In the genomic region with DNA sequence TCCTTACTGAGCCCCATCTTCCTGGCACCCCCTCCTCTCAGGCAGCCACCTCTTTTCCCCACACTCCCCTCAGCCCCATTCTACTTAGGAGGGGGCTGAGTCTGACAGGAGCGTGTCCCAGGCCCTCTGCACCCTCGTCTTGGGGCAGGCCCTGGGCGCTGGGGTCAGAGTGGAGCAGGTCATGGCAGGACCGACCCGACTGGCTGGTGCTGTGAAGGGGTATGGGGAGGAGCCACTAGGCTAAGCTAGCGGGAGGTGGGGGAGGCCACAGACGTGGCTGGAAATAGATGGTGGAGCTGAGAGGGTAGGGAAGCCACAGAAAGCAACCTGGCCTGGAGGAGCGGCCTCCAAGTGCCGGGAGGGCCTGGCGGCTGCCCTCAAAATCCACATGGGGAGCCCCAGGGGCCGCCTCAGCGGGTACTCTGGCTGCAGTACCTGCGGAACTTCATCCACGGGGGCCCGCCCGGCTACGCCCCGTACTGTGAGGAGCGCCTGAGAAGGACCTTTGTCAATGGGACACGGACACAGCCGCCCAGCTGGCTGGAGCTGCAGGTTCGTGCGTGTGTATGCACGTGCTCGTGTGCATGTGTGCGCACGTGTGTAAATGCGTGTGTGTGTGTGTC, we compare ENCODE assay signal across 29 cellular contexts.
"Had no signal": no experiment of that assay in that cellular context is flagged by ENCODE, and none has a peak within 500 bp of the region (broad histone marks: within the 10 kb centered on the region; RNA-seq: fewer than 3 reads in every experiment).

No MANE protein-coding gene starts in this region.

- H3K27me3 Mint-ChIP-seq: memory B cell; stimulated activated memory B cell treated with anti-CD40 and anti-IgM and Interleukin-4, amounts not matched to agents 10 μg/mL and 1 μg/mL and 100 μg/mL, for 72 hours; stimulated activated naive CD8-positive, alpha-beta T cell treated with anti-CD3 and anti-CD28 coated beads, Interleukin-15, Interleukin-2, amounts not matched to agents 100 ng/mL and 50 ng/mL, for 24 hours had no signal

- H2AFZ ChIP-seq: hepatocyte, neural progenitor cell had no signal

- H3K9ac ChIP-seq: neural progenitor cell had no signal

- H3K4me3 ChIP-seq: coronary artery, esophagus muscularis mucosa, gastroesophageal sphincter, heart left ventricle, hepatocyte, left lung, lung, neural progenitor cell, prostate gland, skin epidermis, spleen, suprapubic skin, transverse colon, upper lobe of right lung, vagina had no signal

- H3K4me1 ChIP-seq: esophagus muscularis mucosa, foreskin keratinocyte, gastroesophageal sphincter, heart left ventricle, left lung, neural progenitor cell, prostate gland, spleen, suprapubic skin had no signal

- H3K9me3 Mint-ChIP-seq: memory B cell; mesothelial cell of epicardium; nephron; neural progenitor cell; stimulated activated memory B cell treated with anti-CD40 and anti-IgM and Interleukin-4, amounts not matched to agents 10 μg/mL and 1 μg/mL and 100 μg/mL, for 72 hours; stimulated activated naive CD8-positive, alpha-beta T cell treated with anti-CD3 and anti-CD28 coated beads, Interleukin-15, Interleukin-2, amounts not matched to agents 100 ng/mL and 50 ng/mL, for 24 hours had no signal

- H3K4me1 Mint-ChIP-seq: memory B cell; mesothelial cell of epicardium; naive thymus-derived CD4-positive, alpha-beta T cell; stimulated activated memory B cell treated with anti-CD40 and anti-IgM and Interleukin-4, amounts not matched to agents 10 μg/mL and 1 μg/mL and 100 μg/mL, for 72 hours had no signal

- H3K36me3 ChIP-seq: esophagus muscularis mucosa, neural progenitor cell, prostate gland, suprapubic skin, transverse colon, upper lobe of right lung, vagina had no signal

- H3K9me3 ChIP-seq: esophagus muscularis mucosa, gastroesophageal sphincter, heart left ventricle, left lung, prostate gland, spleen, suprapubic skin, transverse colon, upper lobe of right lung, vagina had no signal

- ATAC-seq: foreskin keratinocyte; gastroesophageal sphincter; left cardiac atrium; left lung; naive thymus-derived CD4-positive, alpha-beta T cell; right cardiac atrium; stimulated activated memory B cell treated with anti-CD40 and anti-IgM and Interleukin-4, amounts not matched to agents 10 μg/mL and 1 μg/mL and 100 μg/mL, for 72 hours; upper lobe of right lung had no signal

- H3K27ac ChIP-seq: coronary artery, esophagus muscularis mucosa, foreskin keratinocyte, gastroesophageal sphincter, heart left ventricle, hepatocyte, left lung, neural progenitor cell, prostate gland, skin epidermis, spleen, suprapubic skin, transverse colon, upper lobe of right lung, vagina had no signal

- H3K36me3 Mint-ChIP-seq: memory B cell; mesothelial cell of epicardium; naive thymus-derived CD4-positive, alpha-beta T cell; neural progenitor cell; stimulated activated memory B cell treated with anti-CD40 and anti-IgM and Interleukin-4, amounts not matched to agents 10 μg/mL and 1 μg/mL and 100 μg/mL, for 72 hours had no signal

- FAIRE-seq: endothelial cell of umbilical vein had no signal

- DNase-seq: dermis blood vessel endothelial cell; effector memory CD4-positive, alpha-beta T cell; foreskin keratinocyte; left cardiac atrium; naive thymus-derived CD4-positive, alpha-beta T cell; nucleus accumbens; spleen; stimulated activated CD4-positive, alpha-beta T cell treated with anti-CD3 and anti-CD28 coated beads, Interleukin-4, amount 100 ng/mL, for 4 hours; upper lobe of right lung had no signal

- H3K4me3 Mint-ChIP-seq: memory B cell; mesothelial cell of epicardium; naive thymus-derived CD4-positive, alpha-beta T cell; nephron; neural progenitor cell; stimulated activated memory B cell treated with anti-CD40 and anti-IgM and Interleukin-4, amounts not matched to agents 10 μg/mL and 1 μg/mL and 100 μg/mL, for 72 hours; stimulated activated naive CD8-positive, alpha-beta T cell treated with anti-CD3 and anti-CD28 coated beads, Interleukin-15, Interleukin-2, amounts not matched to agents 100 ng/mL and 50 ng/mL, for 24 hours had no signal

- H3K27ac Mint-ChIP-seq: memory B cell; mesothelial cell of epicardium; naive thymus-derived CD4-positive, alpha-beta T cell; nephron; neural progenitor cell; stimulated activated memory B cell treated with anti-CD40 and anti-IgM and Interleukin-4, amounts not matched to agents 10 μg/mL and 1 μg/mL and 100 μg/mL, for 72 hours; stimulated activated naive CD8-positive, alpha-beta T cell treated with anti-CD3 and anti-CD28 coated beads, Interleukin-15, Interleukin-2, amounts not matched to agents 100 ng/mL and 50 ng/mL, for 24 hours had no signal

- H3K27me3 ChIP-seq: heart left ventricle, hepatocyte, neural progenitor cell, spleen, suprapubic skin, transverse colon, upper lobe of right lung, vagina had no signal

- H3K4me2 ChIP-seq: hepatocyte, neural progenitor cell had no signal
